In the genomic region with DNA sequence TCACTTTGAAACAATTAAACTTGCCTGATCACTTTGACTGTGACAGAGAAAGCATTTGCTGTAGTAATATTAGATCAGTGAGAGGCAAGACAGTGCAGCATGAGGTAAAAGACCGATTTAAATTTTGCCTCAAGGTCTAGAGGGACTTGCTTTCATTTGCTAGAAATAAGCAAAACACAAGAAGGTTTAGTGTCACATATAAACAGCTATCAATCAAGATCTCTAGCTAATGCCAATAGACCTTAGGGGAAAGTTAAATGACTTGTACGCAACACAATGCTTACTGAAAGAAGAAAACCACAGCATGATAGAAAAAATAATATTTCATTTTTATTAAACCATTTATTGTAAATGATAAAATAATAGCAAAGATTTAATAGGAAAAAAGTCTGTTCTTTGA, we compare ENCODE assay signal across 16 cellular contexts.
DNase-seq lines count a peak whose midpoint lies in the region; ATAC-seq, FAIRE-seq and TF ChIP-seq lines count a peak whose summit lies in the region.
"Had no signal": no experiment of that assay in that cellular context is flagged by ENCODE, and none has a peak within 500 bp of the region (broad histone marks: within the 10 kb centered on the region; RNA-seq: fewer than 3 reads in every experiment).

No MANE protein-coding gene starts in this region.

- no peaks in the 10 kb centered on the region for H3K79me2 ChIP-seq in Loucy (ENCODE audit: insufficient read depth, low read length)

- no peaks in the 10 kb centered on the region for H3K27me3 ChIP-seq in BLaER1 treated with 17β-estradiol and CSF1 and Interleukin-3, amounts not matched to agents 10 nM and 100 nM
- no peaks in the 10 kb centered on the region for H3K27me3 ChIP-seq in Loucy (ENCODE audit: insufficient read depth, low read length, poor library complexity, severe bottlenecking)

- no peaks in the 10 kb centered on the region for H3K36me3 ChIP-seq in BLaER1 treated with 17β-estradiol and CSF1 and Interleukin-3, amounts not matched to agents 10 nM and 100 nM
- H3K36me3 ChIP-seq in Loucy (ENCODE audit: insufficient read depth, low read length): no peaks in the 10 kb centered on the region

- peak overlapping the region in 1 of 11 experiments; percentile 36; a peak in 1 of 22 replicates for H3K9ac ChIP-seq in BLaER1 treated with 17β-estradiol and CSF1 and Interleukin-3, amounts not matched to agents 10 nM and 100 nM
- H3K9ac ChIP-seq in Loucy (ENCODE audit: low read depth, low read length, poor library complexity, severe bottlenecking): no peak overlapping the region
- H3K9ac ChIP-seq: GM23248 had no signal

- DNase-seq in GM12892 (ENCODE audit: insufficient read length): no peak
- DNase-seq: CD4-positive, alpha-beta T cell; CD8-positive, alpha-beta memory T cell; DMS 273 treated with DMSO at 0.1 percent for 48 hours; DMS79; GM23248; H7; HCEC 1CT; HFFc6 had no signal

- no peaks in the 10 kb centered on the region for H3K9me3 ChIP-seq in BLaER1 treated with 17β-estradiol and CSF1 and Interleukin-3, amounts not matched to agents 10 nM and 100 nM (replicated peaks in 1 of 11)
- no peaks in the 10 kb centered on the region for H3K9me3 ChIP-seq in Loucy (ENCODE audit: insufficient read depth, low read depth, low read length)

- no peak overlapping the region for H2AFZ ChIP-seq in Loucy (ENCODE audit: low read length)
- H2AFZ ChIP-seq: GM23248 had no signal

- H3K4me2 ChIP-seq in BLaER1 treated with 17β-estradiol and CSF1 and Interleukin-3, amounts not matched to agents 10 nM and 100 nM: peak overlapping the region; percentile 43 to 81 (median 58); a peak in 21 of 22 replicates
- peak overlapping the region; percentile 32 for H3K4me2 ChIP-seq in Loucy (ENCODE audit: low read depth, low read length, poor library complexity, severe bottlenecking)

- H3K9me2 ChIP-seq in Loucy (replicated peaks; ENCODE audit: low read depth, low read length): no peaks in the 10 kb centered on the region

- no peaks in the 10 kb centered on the region for H3F3A ChIP-seq in Loucy (ENCODE audit: low read depth)

- H3K4me3 ChIP-seq in BLaER1 treated with 17β-estradiol and CSF1 and Interleukin-3, amounts not matched to agents 10 nM and 100 nM: no peak overlapping the region
- H3K4me3 ChIP-seq in Loucy (ENCODE audit: low read length, poor library complexity, severe bottlenecking): no peak overlapping the region
- H3K4me3 ChIP-seq: GM23248 had no signal

- H3K27ac ChIP-seq in BLaER1 treated with 17β-estradiol and CSF1 and Interleukin-3, amounts not matched to agents 10 nM and 100 nM: peak overlapping the region in 5 of 11 experiments; percentile 2 to 68 (median 30); a peak in 9 of 22 replicates
- H3K27ac ChIP-seq: GM23248 had no signal

- no peak for TF ChIP-seq CTCF in Loucy (conservative IDR thresholded peaks at IDR 0.05; ENCODE audit: low read length)

- TF ChIP-seq POLR2A in GM12892 (IDR thresholded peaks at IDR 0.05; ENCODE audit: low read depth, low read length): no peak

- FAIRE-seq in GM12892 (lab: Jason Lieb, UNC): peak; percentile 48
- FAIRE-seq: GM12891, H1 had no signal

- ATAC-seq in GM19452 (IDR thresholded peaks at IDR 0.05; ENCODE audit: unreplicated experiment): no peak
- ATAC-seq in HG02884 (IDR thresholded peaks at IDR 0.05; ENCODE audit: unreplicated experiment): no peak
- ATAC-seq in GM19463 (IDR thresholded peaks at IDR 0.05; ENCODE audit: unreplicated experiment): no peak

- H3K4me1 ChIP-seq in BLaER1 treated with 17β-estradiol and CSF1 and Interleukin-3, amounts not matched to agents 10 nM and 100 nM: peaks cover 26 to 72% (median 57%) of the 10 kb centered on the region in 10 experiments
- H3K4me1 ChIP-seq in Loucy (ENCODE audit: insufficient read depth, low read length, poor library complexity, severe bottlenecking): peaks cover 10% of the 10 kb centered on the region

- no peaks in the 10 kb centered on the region for H4K20me1 ChIP-seq in BLaER1 treated with 17β-estradiol and CSF1 and Interleukin-3, amounts not matched to agents 10 nM and 100 nM
- H4K20me1 ChIP-seq in Loucy (ENCODE audit: insufficient read depth, low read length, poor library complexity, severe bottlenecking): no peaks in the 10 kb centered on the region
